Comparison of ENCODE assay signal across 7 cellular contexts in genomic region chr10:27237531-27237930, GRCh38. TPM values are rescaled to one million over a fixed set of nuclear protein-coding genes. Genes with fewer than 3 reads are reported as not detected.
DNase-seq lines count a peak whose midpoint lies in the region; ATAC-seq and TF ChIP-seq lines count a peak whose summit lies in the region.
"Not testable (repeated sequence)": the region's sequence is repeated elsewhere in the genome, so short reads cannot be mapped to it uniquely, and the experiment has no call there.

No MANE protein-coding gene starts in this region.

- not testable (repeated sequence) for H3K9me3 Mint-ChIP-seq in central memory CD8-positive, alpha-beta T cell; natural killer cell

- TF ChIP-seq CTCF in 22Rv1 (IDR thresholded peaks at IDR 0.05); DND-41 (IDR thresholded peaks at IDR 0.05; ENCODE audit: borderline replicate concordance, extremely low read depth, low read length, poor library complexity, severe bottlenecking); OCI-LY7 (conservative IDR thresholded peaks at IDR 0.05; ENCODE audit: low read length); left ventricle myocardium inferior (IDR thresholded peaks at IDR 0.05; ENCODE audit: borderline replicate concordance); natural killer cell (IDR thresholded peaks at IDR 0.05): not testable (repeated sequence)

- not testable (repeated sequence) for BruUV-seq in OCI-LY7 (replicated peaks; lab: Mats Ljungman, UMichigan)

- intact Hi-C loops in OCI-LY7 (cut with micrococcal nuclease; ENCODE audit: unreplicated experiment); left ventricle myocardium inferior (cut with micrococcal nuclease); natural killer cell (cut with micrococcal nuclease): not testable (repeated sequence)

- H3K9me2 ChIP-seq in OCI-LY7 (ENCODE audit: insufficient read depth, low read length), result not testable (repeated sequence)

- H3K27me3 ChIP-seq in DND-41 (ENCODE audit: insufficient read depth, low read length, poor library complexity); left ventricle myocardium inferior (ENCODE audit: low read depth): not testable (repeated sequence)

- H3K4me1 ChIP-seq in DND-41 (ENCODE audit: insufficient read depth, low read length), result peaks cover 22% of the 10 kb centered on the region
- peaks cover 23% of the 10 kb centered on the region for H3K4me1 ChIP-seq in OCI-LY7 (ENCODE audit: insufficient read depth, low read length, poor library complexity, severe bottlenecking)
- peaks cover 58% of the 10 kb centered on the region for H3K4me1 ChIP-seq in left ventricle myocardium inferior

- peaks cover 41% of the 10 kb centered on the region for H3K36me3 Mint-ChIP-seq in central memory CD8-positive, alpha-beta T cell (ENCODE audit: insufficient read depth)
- H3K36me3 Mint-ChIP-seq in natural killer cell, result not testable (repeated sequence)

- not testable (repeated sequence) for H3K9ac ChIP-seq in DND-41 (ENCODE audit: low read depth, low read length)

- H3K4me3 ChIP-seq in DND-41 (ENCODE audit: low read depth in 1 of 2, low read length in 2 of 2); OCI-LY7 (ENCODE audit: low read depth, low read length, poor library complexity, severe bottlenecking): not testable (repeated sequence)
- peak overlapping the region; percentile 87 for H3K4me3 ChIP-seq in left ventricle myocardium inferior

- H3K27ac ChIP-seq in 22Rv1 (0 out of 2 replicates have a peak overlapping the region, but pooled peaks have one; percentile 19), left ventricle myocardium inferior (replicated peaks) (peak overlapping the region; percentile 67)
- not testable (repeated sequence) for H3K27ac ChIP-seq in DND-41 (ENCODE audit: low read length); OCI-LY7 (ENCODE audit: low read depth, low read length, poor library complexity, severe bottlenecking)

- POLR2A ChIA-PET in HEK293T (lab: Yijun Ruan, JAX), result not testable (repeated sequence)
- POLR2A ChIA-PET in OCI-LY7 (lab: Charles Lee), result interaction anchor here (0.6 kb wide), 3 partner anchors 78 to 481 kb away, joined by 3 to 4 read pairs (median 3); no protein-coding TSS in a partner anchor

- H3K9me3 ChIP-seq in DND-41 (ENCODE audit: insufficient read depth, low read length, severe bottlenecking); OCI-LY7 (ENCODE audit: low read length); left ventricle myocardium inferior (replicated peaks): not testable (repeated sequence)

- peaks cover 25% of the 10 kb centered on the region for H3K4me1 Mint-ChIP-seq in central memory CD8-positive, alpha-beta T cell
- H3K4me1 Mint-ChIP-seq in natural killer cell, result peaks cover 29 to 32% of the 10 kb centered on the region in 2 donors

- H3K36me3 ChIP-seq in DND-41 (ENCODE audit: insufficient read depth, low read length) (peaks cover 18% of the 10 kb centered on the region), OCI-LY7 (ENCODE audit: insufficient read depth, low read length) (peaks cover 21% of the 10 kb centered on the region), left ventricle myocardium inferior (peaks cover 15% of the 10 kb centered on the region)

- H3K4me2 ChIP-seq in DND-41 (ENCODE audit: insufficient read depth, low read length) (0 out of 2 replicates have a peak overlapping the region, but pooled peaks have one; percentile 17), OCI-LY7 (ENCODE audit: low read length) (peak overlapping the region; percentile 32; the same call in 1 of the 2 replicates)

- ATAC-seq in DND-41 (ENCODE audit: insufficient read depth, low read depth); central memory CD8-positive, alpha-beta T cell (replicated peaks; ENCODE audit: extremely low read depth, poor library complexity, severe bottlenecking); natural killer cell: not testable (repeated sequence)

- H3K27ac Mint-ChIP-seq in central memory CD8-positive, alpha-beta T cell (ENCODE audit: low read depth), result peak overlapping the region; percentile 77
- H3K27ac Mint-ChIP-seq in natural killer cell, result peak overlapping the region in 1 of 2 donors; percentile 51

- not testable (repeated sequence) for H4K20me1 ChIP-seq in DND-41 (ENCODE audit: insufficient read depth, low read length); OCI-LY7 (ENCODE audit: insufficient read depth, low read length)

- CTCF ChIA-PET in HEK293T (lab: Yijun Ruan, JAX), result interaction anchor here (0.6 to 1.3 kb wide), 3 partner anchors 14 to 150 kb away, joined by 3 to 4 read pairs (median 3); no protein-coding TSS in a partner anchor
- CTCF ChIA-PET in OCI-LY7 (lab: Charles Lee; ENCODE audit: unreplicated experiment), result not testable (repeated sequence)

- not testable (repeated sequence) for H3K27me3 Mint-ChIP-seq in central memory CD8-positive, alpha-beta T cell; natural killer cell (ENCODE audit: low read depth in 2 of 2)

- not testable (repeated sequence) for H3K4me3 Mint-ChIP-seq in central memory CD8-positive, alpha-beta T cell
- H3K4me3 Mint-ChIP-seq in natural killer cell, result peak overlapping the region; percentile 40

- not testable (repeated sequence) for H2AFZ ChIP-seq in DND-41 (ENCODE audit: low read depth, low read length); OCI-LY7 (ENCODE audit: low read length)

- H3K79me2 ChIP-seq in DND-41 (ENCODE audit: insufficient read depth, low read length) (peaks cover 52% of the 10 kb centered on the region), OCI-LY7 (ENCODE audit: insufficient read depth, low read depth, low read length) (peaks cover 47% of the 10 kb centered on the region)

- not testable (repeated sequence) for DNase-seq in DND-41; HEK293T (ENCODE audit: extremely low spot score); OCI-LY7 (ENCODE audit: low spot score); central memory CD8-positive, alpha-beta T cell (ENCODE audit: low spot score in 2 of 2); left ventricle myocardium inferior; natural killer cell

TF ChIP-seq in HEK293T, 16 proteins besides CTCF, POLR2A, EP300 and RAD21:
- 0 out of 2 replicates have a peak, but pooled peaks have one; percentile 23 for TF ChIP-seq ZNF384 (IDR thresholded peaks at IDR 0.05)

RNA-seq across cellular contexts. Expression of gene ACBD5, which starts 3.1 kb away (rescaled TPM):
- 10.8 and 12.4 TPM in 2 replicates for total RNA-seq in OCI-LY7 (2014; rRNA removed; shearing (Covaris generic))
- total RNA-seq in OCI-LY7 (2022) (20.0 and 20.4 TPM in 2 replicates), left ventricle myocardium inferior (64.0 TPM), natural killer cell (10 to 100 TPM; 38.2 to 58.8 (median 47.4) TPM)
